In genomic region chr6:149897855-149898744, GRCh38 we compare ENCODE assay signal across 10 cellular contexts. TPM values are rescaled to one million over a fixed set of nuclear protein-coding genes. Genes with fewer than 3 reads are reported as not detected.
DNase-seq lines count a peak whose midpoint lies in the region; ATAC-seq and TF ChIP-seq lines count a peak whose summit lies in the region.
"Had no signal": no experiment of that assay in that cellular context is flagged by ENCODE, and none has a peak within 500 bp of the region (broad histone marks: within the 10 kb centered on the region; RNA-seq: fewer than 3 reads in every experiment).

TSS of gene RAET1E (minus strand) at chr6:149898113. CDS start at chr6:149890901, 7,212 bp downstream.

- no peak for ATAC-seq in GM18517 (IDR thresholded peaks at IDR 0.05; ENCODE audit: unreplicated experiment)
- ATAC-seq in HG02938 (IDR thresholded peaks at IDR 0.05; ENCODE audit: unreplicated experiment): no peak
- no peak for ATAC-seq in HG03108 (IDR thresholded peaks at IDR 0.05; ENCODE audit: unreplicated experiment)

- peaks cover 17% of the 10 kb centered on the region for H3K27me3 Mint-ChIP-seq in neural crest cell (ENCODE audit: low read depth)

- TF ChIP-seq CTCF in AG09319 (IDR thresholded peaks at IDR 0.05; ENCODE audit: low read depth, low read length) (peak; percentile 2; the same call in 1 of the 2 replicates), choroid plexus epithelial cell (conservative IDR thresholded peaks at IDR 0.05; ENCODE audit: low read depth, low read length) (peak; percentile 20), neural crest cell (conservative IDR thresholded peaks at IDR 0.05) (no peak)

- no peak within 1 kb of the TSS for H3K4me3 ChIP-seq in choroid plexus epithelial cell (ENCODE audit: low read depth, low read length)

- H3K36me3 Mint-ChIP-seq in neural crest cell (ENCODE audit: low read depth): no peaks in the 10 kb centered on the region

- no peaks in the 10 kb centered on the region for H3K4me1 Mint-ChIP-seq in neural crest cell

- no peaks in the 10 kb centered on the region for H3K9me3 Mint-ChIP-seq in neural crest cell

- no peak within 1 kb of the TSS for H3K4me3 Mint-ChIP-seq in neural crest cell

- DNase-seq in AG09319 (ENCODE audit: extremely low read depth, low read depth) (no peak), NCI-H69 (lab: John Stamatoyannopoulos, UW) (peak; percentile 30), choroid plexus epithelial cell (ENCODE audit: low read depth) (no peak), neural crest cell (ENCODE audit: low read depth, low spot score) (no peak)
- DNase-seq in central memory CD4-positive, alpha-beta T cell: no peak
- DNase-seq: KG1 had no signal

- H3K27ac Mint-ChIP-seq in neural crest cell (ENCODE audit: unreplicated experiment): peak within 1 kb of the TSS; percentile 47

RNA-seq across cellular contexts. Expression of gene RAET1E, which starts in this region (rescaled TPM):
- not detected in 2 replicates for total RNA-seq in neural crest cell
- total RNA-seq: dermis blood vessel endothelial cell had no signal
